Comparison of ENCODE assay signal across 11 cellular contexts in the genomic region with DNA sequence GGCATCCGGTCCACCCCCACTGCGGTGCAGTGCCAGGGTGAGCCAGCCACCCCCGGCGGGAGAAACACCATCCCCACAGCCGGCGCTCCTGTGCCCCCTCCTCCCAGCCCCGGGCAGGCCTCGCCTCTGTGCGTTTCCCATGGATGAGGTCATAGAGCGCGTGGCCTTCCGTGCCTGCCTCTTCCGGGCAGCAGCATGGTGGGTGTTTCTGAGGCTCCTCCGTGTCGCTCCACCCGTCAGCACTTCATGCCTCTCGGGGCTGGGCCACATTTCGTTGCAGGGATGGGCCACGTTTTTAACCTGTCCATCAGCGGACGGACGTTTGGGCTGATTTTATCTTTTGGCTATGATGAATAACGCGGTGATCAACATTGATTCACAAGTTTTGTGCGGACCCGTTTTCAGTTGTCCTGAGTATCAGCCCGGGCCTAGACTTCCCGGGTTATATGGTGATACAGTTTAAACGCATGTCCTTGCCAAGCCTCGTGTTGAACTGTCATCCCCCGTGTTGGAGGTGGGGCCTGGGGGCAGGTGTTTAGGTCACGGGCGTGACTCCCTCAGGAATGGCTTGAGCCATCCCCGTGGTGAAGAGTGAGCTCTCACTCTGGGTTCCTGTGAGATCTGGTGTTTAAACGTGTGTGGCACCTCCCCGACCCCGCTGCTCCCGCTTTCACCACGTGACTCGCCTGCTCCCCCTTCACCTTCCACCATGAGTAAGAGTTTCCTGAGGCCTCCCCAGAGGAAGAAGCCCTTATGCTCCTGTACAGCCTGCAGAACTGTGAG.
A peak's percentile ranks its signal among the peaks of the same experiment; 100 is the strongest.
DNase-seq lines count a peak whose midpoint lies in the region; ATAC-seq and TF ChIP-seq lines count a peak whose summit lies in the region.
"Had no signal": no experiment of that assay in that cellular context is flagged by ENCODE, and none has a peak within 500 bp of the region (broad histone marks: within the 10 kb centered on the region; RNA-seq: fewer than 3 reads in every experiment).

No MANE protein-coding gene starts in this region.

- H3K27me3 Mint-ChIP-seq in activated CD4-positive, alpha-beta T cell treated with anti-CD3 and anti-CD28 coated beads, Interleukin-2, amount 10 ng/mL, durations not matched to agents 24 days and 14 days: peaks cover 31% of the 10 kb centered on the region
- no peaks in the 10 kb centered on the region for H3K27me3 Mint-ChIP-seq in chondrocyte (ENCODE audit: low read depth)
- peaks cover 31% of the 10 kb centered on the region for H3K27me3 Mint-ChIP-seq in activated T-helper 2 cell treated with anti-CD3 and anti-CD28 coated beads, Interferon-gamma antibody, Interleukin-2, Interleukin-4, amounts not matched to agents 10 μg/mL and 5 μg/mL and 100 μg/mL, durations not matched to agents 14 hours and 24 hours and 36 hours (ENCODE audit: low read depth)
- H3K27me3 Mint-ChIP-seq: activated naive CD4-positive, alpha-beta T cell treated with anti-CD3 and anti-CD28 coated beads, Interleukin-2, amount 50 U/mL, for 24 hours had no signal

- TF ChIP-seq CTCF in chondrocyte (IDR thresholded peaks at IDR 0.05): no peak

- peak; percentile 60 for DNase-seq in activated CD4-positive, alpha-beta T cell treated with anti-CD3 and anti-CD28 coated beads for 48 hours
- no peak for DNase-seq in activated CD4-positive, alpha-beta T cell treated with anti-CD3 and anti-CD28 coated beads, Interleukin-2, amount 10 ng/mL, durations not matched to agents 24 days and 14 days
- peak; percentile 56 for DNase-seq in M059J (ENCODE audit: low read depth)
- peak; percentile 68 for DNase-seq in chondrocyte (ENCODE audit: low spot score)
- DNase-seq in NCI-H187 (lab: John Stamatoyannopoulos, UW): no peak
- DNase-seq in activated T-helper 2 cell treated with anti-CD3 and anti-CD28 coated beads, Interferon-gamma antibody, Interleukin-2, Interleukin-4, amounts not matched to agents 10 μg/mL and 5 μg/mL and 100 μg/mL, durations not matched to agents 14 hours and 24 hours and 36 hours (ENCODE audit: low spot score): no peak
- DNase-seq: Karpas-422 had no signal

- no peak for ATAC-seq in GM21381 (IDR thresholded peaks at IDR 0.05; ENCODE audit: unreplicated experiment)

- H3K9ac ChIP-seq in skeletal muscle satellite cell (ENCODE audit: low read depth, low read length): peak overlapping the region; percentile 69

- H3K9me3 ChIP-seq in skeletal muscle satellite cell (replicated peaks; ENCODE audit: low read length): peaks cover 2% of the 10 kb centered on the region

- H3K4me2 ChIP-seq in skeletal muscle satellite cell (ENCODE audit: low read length): peak overlapping the region; percentile 50

- no peaks in the 10 kb centered on the region for H3K36me3 ChIP-seq in skeletal muscle satellite cell (ENCODE audit: insufficient read depth, low read length)

- H3K4me3 Mint-ChIP-seq in activated CD4-positive, alpha-beta T cell treated with anti-CD3 and anti-CD28 coated beads, Interleukin-2, amount 10 ng/mL, durations not matched to agents 24 days and 14 days: no peak overlapping the region
- H3K4me3 Mint-ChIP-seq in chondrocyte (ENCODE audit: unreplicated experiment): no peak overlapping the region
- H3K4me3 Mint-ChIP-seq in activated T-helper 2 cell treated with anti-CD3 and anti-CD28 coated beads, Interferon-gamma antibody, Interleukin-2, Interleukin-4, amounts not matched to agents 10 μg/mL and 5 μg/mL and 100 μg/mL, durations not matched to agents 14 hours and 24 hours and 36 hours (ENCODE audit: low read depth): no peak overlapping the region
- H3K4me3 Mint-ChIP-seq: activated naive CD4-positive, alpha-beta T cell treated with anti-CD3 and anti-CD28 coated beads, Interleukin-2, amount 50 U/mL, for 24 hours had no signal

- peaks cover 45% of the 10 kb centered on the region for H3K4me1 ChIP-seq in skeletal muscle satellite cell (ENCODE audit: control insufficient read depth, insufficient read depth, low read length)

- peak overlapping the region; percentile 46 for H3K4me3 ChIP-seq in skeletal muscle satellite cell (ENCODE audit: low read length)
- H3K4me3 ChIP-seq: dorsolateral prefrontal cortex had no signal

- H3K4me1 Mint-ChIP-seq in activated CD4-positive, alpha-beta T cell treated with anti-CD3 and anti-CD28 coated beads, Interleukin-2, amount 10 ng/mL, durations not matched to agents 24 days and 14 days: peaks cover 5% of the 10 kb centered on the region
- H3K4me1 Mint-ChIP-seq in chondrocyte (ENCODE audit: low read depth): peaks cover 19% of the 10 kb centered on the region
- peaks cover 4% of the 10 kb centered on the region for H3K4me1 Mint-ChIP-seq in activated T-helper 2 cell treated with anti-CD3 and anti-CD28 coated beads, Interferon-gamma antibody, Interleukin-2, Interleukin-4, amounts not matched to agents 10 μg/mL and 5 μg/mL and 100 μg/mL, durations not matched to agents 14 hours and 24 hours and 36 hours (ENCODE audit: low read depth)
- H3K4me1 Mint-ChIP-seq: activated naive CD4-positive, alpha-beta T cell treated with anti-CD3 and anti-CD28 coated beads, Interleukin-2, amount 50 U/mL, for 24 hours had no signal

- no peaks in the 10 kb centered on the region for H3K27me3 ChIP-seq in skeletal muscle satellite cell (ENCODE audit: control insufficient read depth, insufficient read depth, low read length)

- intact Hi-C loops in activated CD4-positive, alpha-beta T cell treated with anti-CD3 and anti-CD28 coated beads, Interleukin-2, amount 10 ng/mL, durations not matched to agents 24 days and 14 days (cut with micrococcal nuclease): no loop called here
- intact Hi-C loops in activated T-helper 2 cell treated with anti-CD3 and anti-CD28 coated beads, Interferon-gamma antibody, Interleukin-2, Interleukin-4, amounts not matched to agents 10 μg/mL and 5 μg/mL and 100 μg/mL, durations not matched to agents 14 hours and 24 hours and 36 hours (cut with micrococcal nuclease): no loop called here

- H3K27ac Mint-ChIP-seq in activated CD4-positive, alpha-beta T cell treated with anti-CD3 and anti-CD28 coated beads, Interleukin-2, amount 10 ng/mL, durations not matched to agents 24 days and 14 days: no peak overlapping the region
- no peak overlapping the region for H3K27ac Mint-ChIP-seq in chondrocyte (ENCODE audit: unreplicated experiment)
- no peak overlapping the region for H3K27ac Mint-ChIP-seq in activated T-helper 2 cell treated with anti-CD3 and anti-CD28 coated beads, Interferon-gamma antibody, Interleukin-2, Interleukin-4, amounts not matched to agents 10 μg/mL and 5 μg/mL and 100 μg/mL, durations not matched to agents 14 hours and 24 hours and 36 hours
- H3K27ac Mint-ChIP-seq: activated naive CD4-positive, alpha-beta T cell treated with anti-CD3 and anti-CD28 coated beads, Interleukin-2, amount 50 U/mL, for 24 hours had no signal

- no peaks in the 10 kb centered on the region for H3K9me3 Mint-ChIP-seq in activated CD4-positive, alpha-beta T cell treated with anti-CD3 and anti-CD28 coated beads, Interleukin-2, amount 10 ng/mL, durations not matched to agents 24 days and 14 days
- peaks cover 21% of the 10 kb centered on the region for H3K9me3 Mint-ChIP-seq in chondrocyte (ENCODE audit: low read depth)
- H3K9me3 Mint-ChIP-seq in activated T-helper 2 cell treated with anti-CD3 and anti-CD28 coated beads, Interferon-gamma antibody, Interleukin-2, Interleukin-4, amounts not matched to agents 10 μg/mL and 5 μg/mL and 100 μg/mL, durations not matched to agents 14 hours and 24 hours and 36 hours: no peaks in the 10 kb centered on the region
- H3K9me3 Mint-ChIP-seq: activated naive CD4-positive, alpha-beta T cell treated with anti-CD3 and anti-CD28 coated beads, Interleukin-2, amount 50 U/mL, for 24 hours had no signal

- H3K36me3 Mint-ChIP-seq in activated CD4-positive, alpha-beta T cell treated with anti-CD3 and anti-CD28 coated beads, Interleukin-2, amount 10 ng/mL, durations not matched to agents 24 days and 14 days (ENCODE audit: low read depth): no peaks in the 10 kb centered on the region
- H3K36me3 Mint-ChIP-seq in chondrocyte (ENCODE audit: low read depth): peaks cover 4% of the 10 kb centered on the region
- no peaks in the 10 kb centered on the region for H3K36me3 Mint-ChIP-seq in activated T-helper 2 cell treated with anti-CD3 and anti-CD28 coated beads, Interferon-gamma antibody, Interleukin-2, Interleukin-4, amounts not matched to agents 10 μg/mL and 5 μg/mL and 100 μg/mL, durations not matched to agents 14 hours and 24 hours and 36 hours (ENCODE audit: low read depth)
- H3K36me3 Mint-ChIP-seq: activated naive CD4-positive, alpha-beta T cell treated with anti-CD3 and anti-CD28 coated beads, Interleukin-2, amount 50 U/mL, for 24 hours had no signal

Comparison
In these comparisons a context has a peak if more than half of its experiments do, and no peak if none do; other contexts are left out.
1. DNase-seq: peak in activated CD4-positive, alpha-beta T cell treated with anti-CD3 and anti-CD28 coated beads for 48 hours (single experiment), M059J (single experiment) and chondrocyte (single experiment); none in activated CD4-positive, alpha-beta T cell treated with anti-CD3 and anti-CD28 coated beads, Interleukin-2, amount 10 ng/mL, durations not matched to agents 24 days and 14 days (single experiment), NCI-H187 (0 of 2) and activated T-helper 2 cell treated with anti-CD3 and anti-CD28 coated beads, Interferon-gamma antibody, Interleukin-2, Interleukin-4, amounts not matched to agents 10 μg/mL and 5 μg/mL and 100 μg/mL, durations not matched to agents 14 hours and 24 hours and 36 hours (single experiment).